Comparison of ENCODE assay signal across 8 cellular contexts in genomic region chr6:138772596-138773176, GRCh38. TPM values are rescaled to one million over a fixed set of nuclear protein-coding genes. Genes with fewer than 3 reads are reported as not detected.
DNase-seq lines count a peak whose midpoint lies in the region; ATAC-seq and TF ChIP-seq lines count a peak whose summit lies in the region.

No MANE protein-coding gene starts in this region.

- H3K4me1 Mint-ChIP-seq in central memory CD8-positive, alpha-beta T cell = peaks cover 9% of the 10 kb centered on the region
- H3K4me1 Mint-ChIP-seq in natural killer cell = peaks cover 18 to 30% of the 10 kb centered on the region in 2 donors

- peak overlapping the region; percentile 81 for H3K4me2 ChIP-seq in MM.1S (ENCODE audit: low read depth, low read length)

- H3K27me3 ChIP-seq in MM.1S (replicated peaks; ENCODE audit: insufficient read depth, low read length) = no peaks in the 10 kb centered on the region

- no peaks in the 10 kb centered on the region for H3K9me2 ChIP-seq in MM.1S (replicated peaks; ENCODE audit: insufficient read depth, low read length)

- peak overlapping the region; percentile 91 for H3K4me3 ChIP-seq in MM.1S (ENCODE audit: low read length)

- no peaks in the 10 kb centered on the region for H4K20me1 ChIP-seq in MM.1S (ENCODE audit: insufficient read depth, low read length)

- H3K9me3 Mint-ChIP-seq in central memory CD8-positive, alpha-beta T cell = no peaks in the 10 kb centered on the region
- H3K9me3 Mint-ChIP-seq in natural killer cell = no peaks in the 10 kb centered on the region

- peaks cover 6% of the 10 kb centered on the region; the same call in 1 of the 2 replicates for H3K4me1 ChIP-seq in MM.1S (ENCODE audit: low read length)

- intact Hi-C loops in natural killer cell (cut with micrococcal nuclease) = loop anchor here (5.0 kb wide), 2 partner anchors 360 to 600 kb away; partner anchors contain the start of gene CITED2

- peak overlapping the region; percentile 83; the same call in 1 of the 2 replicates for H3K27ac ChIP-seq in MM.1S (ENCODE audit: low read length)

- H3K36me3 ChIP-seq in MM.1S (replicated peaks; ENCODE audit: insufficient read depth, low read length) = no peaks in the 10 kb centered on the region

- TF ChIP-seq CTCF in MM.1S (IDR thresholded peaks at IDR 0.05; ENCODE audit: low read length) (no peak), natural killer cell (IDR thresholded peaks at IDR 0.05) (no peak)

- peaks cover 4% of the 10 kb centered on the region; the same call in 1 of the 2 replicates for H3F3A ChIP-seq in MM.1S (ENCODE audit: insufficient read depth, low read length)

- H3K4me3 Mint-ChIP-seq in central memory CD8-positive, alpha-beta T cell = peak overlapping the region; percentile 94
- peak overlapping the region; percentile 100 for H3K4me3 Mint-ChIP-seq in natural killer cell

- ATAC-seq in GM18907 (IDR thresholded peaks at IDR 0.05; ENCODE audit: unreplicated experiment) (peak; percentile 6), natural killer cell (no peak), HG03342 (IDR thresholded peaks at IDR 0.05; ENCODE audit: unreplicated experiment) (no peak)
- no peak for ATAC-seq in central memory CD8-positive, alpha-beta T cell (replicated peaks; ENCODE audit: extremely low read depth, poor library complexity, severe bottlenecking)

- H3K36me3 Mint-ChIP-seq in central memory CD8-positive, alpha-beta T cell (ENCODE audit: insufficient read depth) = peaks cover 13% of the 10 kb centered on the region
- H3K36me3 Mint-ChIP-seq in natural killer cell = no peaks in the 10 kb centered on the region

- peak overlapping the region; percentile 72 for H3K9ac ChIP-seq in MM.1S (ENCODE audit: low read length)

- peak overlapping the region; percentile 97 for H3K27ac Mint-ChIP-seq in central memory CD8-positive, alpha-beta T cell (ENCODE audit: low read depth)
- H3K27ac Mint-ChIP-seq in natural killer cell = peak overlapping the region; percentile 99 to 100

- in situ Hi-C loops in KBM-7 (cut with MboI; ENCODE audit: low pct_unique_long_range_greater_than_20kb, low sequenced_read_pairs) = no loop called here

- H2AFZ ChIP-seq in MM.1S (ENCODE audit: low read length) = peak overlapping the region; percentile 96

- no peaks in the 10 kb centered on the region for H3K9me3 ChIP-seq in MM.1S (replicated peaks; ENCODE audit: insufficient read depth, low read length)

- H3K27me3 Mint-ChIP-seq in central memory CD8-positive, alpha-beta T cell = no peaks in the 10 kb centered on the region
- no peaks in the 10 kb centered on the region for H3K27me3 Mint-ChIP-seq in natural killer cell (ENCODE audit: low read depth in 2 of 2)

- no peak for DNase-seq in MM.1S
- DNase-seq in central memory CD8-positive, alpha-beta T cell (ENCODE audit: low spot score in 2 of 2) = no peak
- DNase-seq in natural killer cell = no peak
- no peak for DNase-seq in dermis blood vessel endothelial cell
- DNase-seq in KBM-7 = no peak
- DNase-seq in COR-L47 (lab: John Stamatoyannopoulos, UW) = no peak

- peaks cover 8% of the 10 kb centered on the region; the same call in 1 of the 2 replicates for H3K79me2 ChIP-seq in MM.1S (ENCODE audit: low read length)

RNA-seq across cellular contexts. Expression of gene CCDC28A, which starts 0.9 kb away (rescaled TPM):
- total RNA-seq in natural killer cell = 10 to 100 TPM; 22.2 to 25.4 (median 24.3) TPM
- 22.1 and 23.7 TPM in 2 replicates for total RNA-seq in dermis blood vessel endothelial cell

RNA-seq across cellular contexts. Expression of gene ECT2L, which starts 23.2 kb away (rescaled TPM):
- under 1 TPM in 1 of 3 donors, not detected in 2; 0.12 TPM for total RNA-seq in natural killer cell
- total RNA-seq in dermis blood vessel endothelial cell = not detected in 2 replicates
